9 cellular contexts compared by ENCODE assay signal in the genomic region with DNA sequence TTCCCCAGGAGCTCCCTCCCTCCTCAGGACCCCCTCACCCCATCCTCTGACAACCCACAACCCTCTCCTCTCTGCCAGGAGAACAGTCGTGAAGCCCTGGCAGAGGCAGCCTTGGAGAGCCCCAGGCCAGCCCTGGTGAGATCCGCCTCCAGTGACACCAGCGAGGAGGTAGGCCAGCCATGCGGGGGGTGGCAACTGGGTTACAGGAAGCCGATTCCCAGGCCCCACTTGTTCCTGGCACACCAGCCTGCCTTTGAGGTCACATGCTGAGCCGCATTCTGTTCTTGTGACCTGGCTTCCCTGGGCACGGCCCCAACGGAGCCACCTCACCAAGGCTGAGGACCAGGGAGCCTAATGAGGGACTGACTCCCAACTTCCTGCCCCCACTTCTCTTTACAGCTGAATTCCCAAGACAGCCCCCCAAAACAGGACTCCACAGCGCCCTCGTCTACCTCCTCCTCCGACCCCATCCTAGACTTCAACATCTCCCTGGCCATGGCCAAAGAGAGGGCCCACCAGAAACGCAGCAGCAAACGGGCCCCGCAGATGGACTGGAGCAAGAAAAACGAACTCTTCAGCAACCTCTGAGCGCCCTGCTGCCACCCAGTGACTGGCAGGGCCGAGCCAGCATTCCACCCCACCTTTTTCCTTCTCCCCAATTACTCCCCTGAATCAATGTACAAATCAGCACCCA. TPM values are rescaled to one million over a fixed set of nuclear protein-coding genes. Genes with fewer than 3 reads are reported as not detected.
A peak's percentile ranks its signal among the peaks of the same experiment; 100 is the strongest.
DNase-seq lines count a peak whose midpoint lies in the region.
"Had no signal": no experiment of that assay in that cellular context is flagged by ENCODE, and none has a peak within 500 bp of the region (broad histone marks: within the 10 kb centered on the region; RNA-seq: fewer than 3 reads in every experiment).

No MANE protein-coding gene starts in this region.

- peaks cover 34% of the 10 kb centered on the region for H3K4me1 ChIP-seq in mucosa of stomach (ENCODE audit: control insufficient read depth, insufficient read depth, low read length)

- H3K4me3 ChIP-seq in mucosa of stomach (ENCODE audit: low read length), result no peak overlapping the region

- H3K9me3 ChIP-seq in mucosa of stomach (ENCODE audit: control insufficient read depth, low read length), result no peaks in the 10 kb centered on the region

- H3K36me3 ChIP-seq in mucosa of stomach (ENCODE audit: control insufficient read depth, insufficient read depth, low read length), result peaks cover 27% of the 10 kb centered on the region

- H3K27me3 ChIP-seq in mucosa of stomach (ENCODE audit: control insufficient read depth, insufficient read depth, low read length), result no peaks in the 10 kb centered on the region

- peak overlapping the region; percentile 15 for H3K9ac ChIP-seq in mucosa of stomach (ENCODE audit: low read length)

- DNase-seq in AG08395 (ENCODE audit: low spot score), result peak; percentile 92
- peak; percentile 77 for DNase-seq in NCI-H2196 (lab: John Stamatoyannopoulos, UW; ENCODE audit: unreplicated experiment)
- peak; percentile 77 for DNase-seq in cerebellum (ENCODE audit: low spot score)
- no peak for DNase-seq in ecto neural progenitor cell (ENCODE audit: low spot score)
- DNase-seq in NCI-H1436 (lab: John Stamatoyannopoulos, UW), result no peak
- no peak for DNase-seq in DMS79 treated with DMSO at 0.1 percent for 48 hours (lab: John Stamatoyannopoulos, UW)
- no peak for DNase-seq in activated CD4-positive, CD25-positive, alpha-beta regulatory T cell treated with anti-CD3 and anti-CD28 coated beads, Interleukin-2, amount 50 U/mL, for 72 hours

RNA-seq across cellular contexts. Expression of a gene that starts 7.9 kb away (rescaled TPM):
- 22.0 TPM for total RNA-seq in cerebellum

RNA-seq across cellular contexts. Expression of a gene that starts 19.8 kb away (rescaled TPM):
- 10.3 TPM for total RNA-seq in cerebellum

RNA-seq across cellular contexts. Expression of a gene that starts 31.2 kb away (rescaled TPM):
- total RNA-seq in cerebellum, result 0.82 TPM
- total RNA-seq: kidney epithelial cell had no signal

RNA-seq across cellular contexts. Expression of a gene that starts 55.5 kb away (rescaled TPM):
- total RNA-seq in cerebellum, result 0.27 TPM
- total RNA-seq: kidney epithelial cell had no signal

Comparison
In these comparisons a context has a peak if more than half of its experiments do, and no peak if none do; other contexts are left out.
1. DNase-seq: peak in AG08395 (single experiment), NCI-H2196 (single experiment) and cerebellum (single experiment); none in ecto neural progenitor cell (single experiment), NCI-H1436 (single experiment), DMS79 treated with DMSO at 0.1 percent for 48 hours (single experiment) and activated CD4-positive, CD25-positive, alpha-beta regulatory T cell treated with anti-CD3 and anti-CD28 coated beads, Interleukin-2, amount 50 U/mL, for 72 hours (single experiment).